Comparison of ENCODE assay signal across 1 cellular context in the genomic region with DNA sequence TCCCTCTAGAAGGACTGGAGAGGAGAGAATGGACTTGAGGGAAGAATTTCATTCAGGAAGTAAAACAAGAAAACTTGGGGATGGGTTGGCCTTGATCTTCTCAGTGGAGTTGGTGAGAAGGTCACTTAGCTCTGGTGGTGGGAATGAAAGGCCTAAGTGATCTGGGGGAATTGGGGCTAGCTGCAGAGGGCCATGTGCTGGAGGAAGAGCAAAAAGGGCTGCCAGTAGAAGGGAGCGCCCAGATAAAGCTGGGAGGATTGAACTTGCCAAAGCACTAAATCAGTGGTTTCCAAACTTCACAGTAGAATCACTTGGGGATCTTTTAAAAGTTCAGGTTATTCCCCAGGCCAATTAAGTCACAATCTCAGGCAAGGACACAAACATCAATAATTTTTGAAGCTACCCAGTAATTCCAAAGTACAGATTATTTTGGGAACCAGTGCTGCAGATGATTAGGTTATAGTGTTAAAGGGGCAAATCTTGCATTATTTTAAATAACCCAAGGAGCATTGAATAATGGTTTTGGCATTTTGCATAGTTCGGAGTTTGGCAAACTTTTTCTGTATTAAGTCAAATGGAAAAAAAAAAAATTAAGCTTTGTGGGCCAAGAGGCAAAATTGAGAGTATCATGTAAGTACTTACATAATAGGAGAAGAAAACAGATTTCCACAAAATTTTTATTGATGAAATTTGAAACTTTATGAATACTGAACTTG.
TF ChIP-seq lines count a peak whose summit lies in the region.

No MANE protein-coding gene starts in this region.

TF ChIP-seq in GM23338, 12 proteins besides CTCF, POLR2A, EP300 and RAD21 (continued from another document):
- TF ChIP-seq, protein P1, sequence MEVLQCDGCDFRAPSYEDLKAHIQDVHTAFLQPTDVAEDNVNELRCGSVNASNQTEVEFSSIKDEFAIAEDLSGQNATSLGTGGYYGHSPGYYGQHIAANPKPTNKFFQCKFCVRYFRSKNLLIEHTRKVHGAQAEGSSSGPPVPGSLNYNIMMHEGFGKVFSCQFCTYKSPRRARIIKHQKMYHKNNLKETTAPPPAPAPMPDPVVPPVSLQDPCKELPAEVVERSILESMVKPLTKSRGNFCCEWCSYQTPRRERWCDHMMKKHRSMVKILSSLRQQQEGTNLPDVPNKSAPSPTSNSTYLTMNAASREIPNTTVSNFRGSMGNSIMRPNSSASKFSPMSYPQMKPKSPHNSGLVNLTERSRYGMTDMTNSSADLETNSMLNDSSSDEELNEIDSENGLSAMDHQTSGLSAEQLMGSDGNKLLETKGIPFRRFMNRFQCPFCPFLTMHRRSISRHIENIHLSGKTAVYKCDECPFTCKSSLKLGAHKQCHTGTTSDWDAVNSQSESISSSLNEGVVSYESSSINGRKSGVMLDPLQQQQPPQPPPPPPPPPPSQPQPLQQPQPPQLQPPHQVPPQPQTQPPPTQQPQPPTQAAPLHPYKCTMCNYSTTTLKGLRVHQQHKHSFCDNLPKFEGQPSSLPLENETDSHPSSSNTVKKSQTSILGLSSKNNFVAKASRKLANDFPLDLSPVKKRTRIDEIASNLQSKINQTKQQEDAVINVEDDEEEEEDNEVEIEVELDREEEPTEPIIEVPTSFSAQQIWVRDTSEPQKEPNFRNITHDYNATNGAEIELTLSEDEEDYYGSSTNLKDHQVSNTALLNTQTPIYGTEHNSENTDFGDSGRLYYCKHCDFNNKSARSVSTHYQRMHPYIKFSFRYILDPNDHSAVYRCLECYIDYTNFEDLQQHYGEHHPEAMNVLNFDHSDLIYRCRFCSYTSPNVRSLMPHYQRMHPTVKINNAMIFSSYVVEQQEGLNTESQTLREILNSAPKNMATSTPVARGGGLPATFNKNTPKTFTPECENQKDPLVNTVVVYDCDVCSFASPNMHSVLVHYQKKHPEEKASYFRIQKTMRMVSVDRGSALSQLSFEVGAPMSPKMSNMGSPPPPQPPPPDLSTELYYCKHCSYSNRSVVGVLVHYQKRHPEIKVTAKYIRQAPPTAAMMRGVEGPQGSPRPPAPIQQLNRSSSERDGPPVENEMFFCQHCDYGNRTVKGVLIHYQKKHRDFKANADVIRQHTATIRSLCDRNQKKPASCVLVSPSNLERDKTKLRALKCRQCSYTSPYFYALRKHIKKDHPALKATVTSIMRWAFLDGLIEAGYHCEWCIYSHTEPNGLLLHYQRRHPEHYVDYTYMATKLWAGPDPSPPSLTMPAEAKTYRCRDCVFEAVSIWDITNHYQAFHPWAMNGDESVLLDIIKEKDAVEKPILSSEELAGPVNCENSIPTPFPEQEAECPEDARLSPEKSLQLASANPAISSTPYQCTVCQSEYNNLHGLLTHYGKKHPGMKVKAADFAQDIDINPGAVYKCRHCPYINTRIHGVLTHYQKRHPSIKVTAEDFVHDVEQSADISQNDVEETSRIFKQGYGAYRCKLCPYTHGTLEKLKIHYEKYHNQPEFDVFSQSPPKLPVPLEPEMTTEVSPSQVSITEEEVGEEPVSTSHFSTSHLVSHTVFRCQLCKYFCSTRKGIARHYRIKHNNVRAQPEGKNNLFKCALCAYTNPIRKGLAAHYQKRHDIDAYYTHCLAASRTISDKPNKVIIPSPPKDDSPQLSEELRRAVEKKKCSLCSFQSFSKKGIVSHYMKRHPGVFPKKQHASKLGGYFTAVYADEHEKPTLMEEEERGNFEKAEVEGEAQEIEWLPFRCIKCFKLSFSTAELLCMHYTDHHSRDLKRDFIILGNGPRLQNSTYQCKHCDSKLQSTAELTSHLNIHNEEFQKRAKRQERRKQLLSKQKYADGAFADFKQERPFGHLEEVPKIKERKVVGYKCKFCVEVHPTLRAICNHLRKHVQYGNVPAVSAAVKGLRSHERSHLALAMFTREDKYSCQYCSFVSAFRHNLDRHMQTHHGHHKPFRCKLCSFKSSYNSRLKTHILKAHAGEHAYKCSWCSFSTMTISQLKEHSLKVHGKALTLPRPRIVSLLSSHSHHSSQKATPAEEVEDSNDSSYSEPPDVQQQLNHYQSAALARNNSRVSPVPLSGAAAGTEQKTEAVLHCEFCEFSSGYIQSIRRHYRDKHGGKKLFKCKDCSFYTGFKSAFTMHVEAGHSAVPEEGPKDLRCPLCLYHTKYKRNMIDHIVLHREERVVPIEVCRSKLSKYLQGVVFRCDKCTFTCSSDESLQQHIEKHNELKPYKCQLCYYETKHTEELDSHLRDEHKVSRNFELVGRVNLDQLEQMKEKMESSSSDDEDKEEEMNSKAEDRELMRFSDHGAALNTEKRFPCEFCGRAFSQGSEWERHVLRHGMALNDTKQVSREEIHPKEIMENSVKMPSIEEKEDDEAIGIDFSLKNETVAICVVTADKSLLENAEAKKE (CRISPR knock-in tag; IDR thresholded peaks at IDR 0.05): no peak
- TF ChIP-seq ZNF114 (CRISPR knock-in tag; IDR thresholded peaks at IDR 0.05) (no peak), CREB1 (CRISPR knock-in tag; IDR thresholded peaks at IDR 0.05; ENCODE audit: low read depth) (no peak), EZH2 (IDR thresholded peaks at IDR 0.05; ENCODE audit: low read depth, unreplicated experiment) (no peak), EZH2phosphoT487 (IDR thresholded peaks at IDR 0.05; ENCODE audit: unreplicated experiment) (no peak), POLR2AphosphoS5 (IDR thresholded peaks at IDR 0.05; ENCODE audit: low read depth) (no peak)
- TF ChIP-seq, protein P2, sequence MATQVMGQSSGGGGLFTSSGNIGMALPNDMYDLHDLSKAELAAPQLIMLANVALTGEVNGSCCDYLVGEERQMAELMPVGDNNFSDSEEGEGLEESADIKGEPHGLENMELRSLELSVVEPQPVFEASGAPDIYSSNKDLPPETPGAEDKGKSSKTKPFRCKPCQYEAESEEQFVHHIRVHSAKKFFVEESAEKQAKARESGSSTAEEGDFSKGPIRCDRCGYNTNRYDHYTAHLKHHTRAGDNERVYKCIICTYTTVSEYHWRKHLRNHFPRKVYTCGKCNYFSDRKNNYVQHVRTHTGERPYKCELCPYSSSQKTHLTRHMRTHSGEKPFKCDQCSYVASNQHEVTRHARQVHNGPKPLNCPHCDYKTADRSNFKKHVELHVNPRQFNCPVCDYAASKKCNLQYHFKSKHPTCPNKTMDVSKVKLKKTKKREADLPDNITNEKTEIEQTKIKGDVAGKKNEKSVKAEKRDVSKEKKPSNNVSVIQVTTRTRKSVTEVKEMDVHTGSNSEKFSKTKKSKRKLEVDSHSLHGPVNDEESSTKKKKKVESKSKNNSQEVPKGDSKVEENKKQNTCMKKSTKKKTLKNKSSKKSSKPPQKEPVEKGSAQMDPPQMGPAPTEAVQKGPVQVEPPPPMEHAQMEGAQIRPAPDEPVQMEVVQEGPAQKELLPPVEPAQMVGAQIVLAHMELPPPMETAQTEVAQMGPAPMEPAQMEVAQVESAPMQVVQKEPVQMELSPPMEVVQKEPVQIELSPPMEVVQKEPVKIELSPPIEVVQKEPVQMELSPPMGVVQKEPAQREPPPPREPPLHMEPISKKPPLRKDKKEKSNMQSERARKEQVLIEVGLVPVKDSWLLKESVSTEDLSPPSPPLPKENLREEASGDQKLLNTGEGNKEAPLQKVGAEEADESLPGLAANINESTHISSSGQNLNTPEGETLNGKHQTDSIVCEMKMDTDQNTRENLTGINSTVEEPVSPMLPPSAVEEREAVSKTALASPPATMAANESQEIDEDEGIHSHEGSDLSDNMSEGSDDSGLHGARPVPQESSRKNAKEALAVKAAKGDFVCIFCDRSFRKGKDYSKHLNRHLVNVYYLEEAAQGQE (IDR thresholded peaks at IDR 0.05; ENCODE audit: unreplicated experiment): no peak
